Comparison of ENCODE assay signal across 12 cellular contexts in genomic region chr18:23102498-23103260, GRCh38.
"Had no signal": no experiment of that assay in that cellular context is flagged by ENCODE, and none has a peak within 500 bp of the region (broad histone marks: within the 10 kb centered on the region; RNA-seq: fewer than 3 reads in every experiment).

No MANE protein-coding gene starts in this region.

- H3K4me1 ChIP-seq: thyroid gland had no signal

- H3K36me3 ChIP-seq: esophagus squamous epithelium, heart left ventricle, thyroid gland had no signal

- H3K27me3 ChIP-seq: esophagus squamous epithelium, heart left ventricle, thyroid gland had no signal

- DNase-seq: activated CD4-positive, alpha-beta memory T cell treated with anti-CD3 and anti-CD28 coated beads, Interleukin-2, amount 10 ng/mL, durations not matched to agents 7 days and 5 days; activated CD8-positive, alpha-beta memory T cell treated with anti-CD3 and anti-CD28 coated beads, Interleukin-2, amount 50 U/mL, for 4 hours; activated naive CD8-positive, alpha-beta T cell treated with anti-CD3 and anti-CD28 coated beads, Interleukin-2, amount 10 ng/mL, durations not matched to agents 7 days and 5 days; aorta; esophagus squamous epithelium; foreskin fibroblast; heart left ventricle; stimulated activated CD4-positive, alpha-beta T cell treated with anti-CD3 and anti-CD28 coated beads, Interleukin-4, amount 100 ng/mL, for 1 hour; SW 1271; thyroid gland had no signal

- FAIRE-seq: islet of Langerhans had no signal

- H3K27ac ChIP-seq: esophagus squamous epithelium, heart left ventricle, thyroid gland had no signal

- H3K9me3 ChIP-seq: esophagus squamous epithelium, heart left ventricle, thyroid gland had no signal

- H3K4me3 ChIP-seq: esophagus squamous epithelium, heart left ventricle, thyroid gland had no signal

- ATAC-seq: heart left ventricle, left lobe of liver had no signal
